ENCODE assay signal across 9 cellular contexts in the genomic region with DNA sequence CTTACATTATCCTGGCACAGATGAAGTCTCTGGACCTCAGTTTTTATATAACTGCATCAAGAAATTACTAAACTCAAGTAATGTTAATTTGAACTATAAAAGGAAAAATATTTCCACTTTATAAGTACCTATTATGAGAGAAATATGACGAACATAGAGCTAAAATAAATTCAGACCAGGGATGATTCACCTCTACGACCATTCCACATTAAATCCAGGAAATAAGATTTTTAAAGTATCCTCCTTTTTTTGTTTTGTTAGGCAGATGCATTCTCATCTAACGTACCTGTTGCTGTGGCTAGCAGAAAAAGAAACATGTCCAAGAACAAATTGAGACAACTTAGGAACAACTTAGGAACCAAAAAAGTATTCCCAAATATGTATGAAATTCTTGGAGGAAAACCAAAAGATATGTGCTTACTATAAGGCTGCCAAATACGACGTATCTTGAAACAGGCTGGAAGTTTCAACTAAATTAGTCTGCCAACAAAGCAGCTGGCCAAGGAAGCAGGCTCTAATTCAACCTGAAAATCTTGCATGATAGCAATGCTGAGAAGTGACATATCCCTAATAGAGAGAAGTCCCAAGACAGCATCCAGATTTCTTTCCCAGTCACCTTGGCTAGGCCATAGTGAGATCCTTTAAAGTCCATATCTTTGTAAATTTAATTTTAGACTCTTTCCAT. TPM values are rescaled to one million over a fixed set of nuclear protein-coding genes. Genes with fewer than 3 reads are reported as not detected.
DNase-seq lines count a peak whose midpoint lies in the region; ATAC-seq and TF ChIP-seq lines count a peak whose summit lies in the region.
"Had no signal": no experiment of that assay in that cellular context is flagged by ENCODE, and none has a peak within 500 bp of the region (broad histone marks: within the 10 kb centered on the region; RNA-seq: fewer than 3 reads in every experiment).

No MANE protein-coding gene starts in this region.

- no peaks in the 10 kb centered on the region for H3K27me3 ChIP-seq in heart right ventricle

- intact Hi-C loops in heart right ventricle (cut with DNase I): no loop called here

- peaks cover 0 to 31% (median 17%) of the 10 kb centered on the region in 9 donors for H3K36me3 ChIP-seq in heart right ventricle

- no peaks in the 10 kb centered on the region for H3K27me3 Mint-ChIP-seq in T-helper 2 cell treated with Interferon-gamma antibody and Interleukin-4, amounts not matched to agents 5 μg/mL and 100 μg/mL, for 36 hours (ENCODE audit: low read depth)
- no peaks in the 10 kb centered on the region for H3K27me3 Mint-ChIP-seq in activated naive CD8-positive, alpha-beta T cell treated with anti-CD3 and anti-CD28 coated beads, Interleukin-2, amount 10 ng/mL, durations not matched to agents 7 days and 5 days

- H3K4me1 Mint-ChIP-seq in T-helper 2 cell treated with Interferon-gamma antibody and Interleukin-4, amounts not matched to agents 5 μg/mL and 100 μg/mL, for 36 hours (ENCODE audit: low read depth): peaks cover 51% of the 10 kb centered on the region
- H3K4me1 Mint-ChIP-seq in activated naive CD8-positive, alpha-beta T cell treated with anti-CD3 and anti-CD28 coated beads, Interleukin-2, amount 10 ng/mL, durations not matched to agents 7 days and 5 days: peaks cover 46% of the 10 kb centered on the region
- H3K4me1 Mint-ChIP-seq in stimulated activated effector memory CD8-positive, alpha-beta T cell treated with anti-CD3 and anti-CD28 coated beads, Interleukin-12 subunit alpha, Interleukin-12 subunit beta, amount 100 ng/mL, for 72 hours: peaks cover 52% of the 10 kb centered on the region

- 12 to 15% methylated on average over 5 of the region's 5 CpGs for WGBS in heart right ventricle, 2 donors

- H3K36me3 Mint-ChIP-seq in T-helper 2 cell treated with Interferon-gamma antibody and Interleukin-4, amounts not matched to agents 5 μg/mL and 100 μg/mL, for 36 hours (ENCODE audit: low read depth): peaks cover 31% of the 10 kb centered on the region
- peaks cover 21% of the 10 kb centered on the region for H3K36me3 Mint-ChIP-seq in activated naive CD8-positive, alpha-beta T cell treated with anti-CD3 and anti-CD28 coated beads, Interleukin-2, amount 10 ng/mL, durations not matched to agents 7 days and 5 days
- H3K36me3 Mint-ChIP-seq in stimulated activated effector memory CD8-positive, alpha-beta T cell treated with anti-CD3 and anti-CD28 coated beads, Interleukin-12 subunit alpha, Interleukin-12 subunit beta, amount 100 ng/mL, for 72 hours: peaks cover 42% of the 10 kb centered on the region

- H3K4me3 Mint-ChIP-seq in T-helper 2 cell treated with Interferon-gamma antibody and Interleukin-4, amounts not matched to agents 5 μg/mL and 100 μg/mL, for 36 hours: peak overlapping the region; percentile 60
- peak overlapping the region; percentile 75 for H3K4me3 Mint-ChIP-seq in activated naive CD8-positive, alpha-beta T cell treated with anti-CD3 and anti-CD28 coated beads, Interleukin-2, amount 10 ng/mL, durations not matched to agents 7 days and 5 days
- peak overlapping the region; percentile 52 for H3K4me3 Mint-ChIP-seq in stimulated activated effector memory CD8-positive, alpha-beta T cell treated with anti-CD3 and anti-CD28 coated beads, Interleukin-12 subunit alpha, Interleukin-12 subunit beta, amount 100 ng/mL, for 72 hours

- peak overlapping the region in 9 of 10 donors; percentile 5 to 77 (median 51) for H3K27ac ChIP-seq in heart right ventricle

- DNase-seq in T-helper 2 cell treated with Interferon-gamma antibody and Interleukin-4, amounts not matched to agents 5 μg/mL and 100 μg/mL, for 36 hours (ENCODE audit: low spot score): no peak
- DNase-seq in T-helper 2 cell: no peak
- no peak for DNase-seq in activated naive CD8-positive, alpha-beta T cell treated with anti-CD3 and anti-CD28 coated beads, Interleukin-2, amount 10 ng/mL, durations not matched to agents 7 days and 5 days
- no peak for DNase-seq in heart right ventricle
- no peak for DNase-seq in stimulated activated effector memory CD8-positive, alpha-beta T cell treated with anti-CD3 and anti-CD28 coated beads, Interleukin-12 subunit alpha, Interleukin-12 subunit beta, amount 100 ng/mL, for 72 hours (ENCODE audit: low spot score in 2 of 2)
- no peak for DNase-seq in activated effector memory CD4-positive, alpha-beta T cell treated with anti-CD3 and anti-CD28 coated beads, Interleukin-2, amount 50 U/mL, for 16 hours
- no peak for DNase-seq in RPMI8226
- DNase-seq in NCI-H524 treated with DMSO at 0.1 percent for 48 hours (lab: John Stamatoyannopoulos, UW): no peak
- DNase-seq: foreskin melanocyte had no signal

- H3K9me3 ChIP-seq in heart right ventricle: peaks cover 0 to under 1% (median 0%) of the 10 kb centered on the region in 11 donors

- peaks cover 4 to 53% (median 19%) of the 10 kb centered on the region in 9 donors for H3K4me1 ChIP-seq in heart right ventricle

- no peak for ATAC-seq in activated naive CD8-positive, alpha-beta T cell treated with anti-CD3 and anti-CD28 coated beads, Interleukin-2, amount 10 ng/mL, durations not matched to agents 7 days and 5 days (ENCODE audit: low read depth)
- ATAC-seq in heart right ventricle: peak in 2 of 8 donors; percentile 55 to 79
- ATAC-seq in stimulated activated effector memory CD8-positive, alpha-beta T cell treated with anti-CD3 and anti-CD28 coated beads, Interleukin-12 subunit alpha, Interleukin-12 subunit beta, amount 100 ng/mL, for 72 hours: no peak

- no peak for TF ChIP-seq CTCF in heart right ventricle (IDR thresholded peaks at IDR 0.05)

- POLR2A ChIA-PET in activated naive CD8-positive, alpha-beta T cell treated with anti-CD3 and anti-CD28 coated beads, Interleukin-2, amount 10 ng/mL, durations not matched to agents 7 days and 5 days (lab: Charles Lee): interaction anchor here (0.5 to 4.9 kb wide), 4 partner anchors 12 to 94 kb away, joined by 4 to 50 read pairs (median 6); a partner anchor contains a TSS

- H3K27ac Mint-ChIP-seq in T-helper 2 cell treated with Interferon-gamma antibody and Interleukin-4, amounts not matched to agents 5 μg/mL and 100 μg/mL, for 36 hours: peak overlapping the region; percentile 64
- peak overlapping the region; percentile 73 for H3K27ac Mint-ChIP-seq in activated naive CD8-positive, alpha-beta T cell treated with anti-CD3 and anti-CD28 coated beads, Interleukin-2, amount 10 ng/mL, durations not matched to agents 7 days and 5 days
- H3K27ac Mint-ChIP-seq in stimulated activated effector memory CD8-positive, alpha-beta T cell treated with anti-CD3 and anti-CD28 coated beads, Interleukin-12 subunit alpha, Interleukin-12 subunit beta, amount 100 ng/mL, for 72 hours: peak overlapping the region; percentile 54

- peaks cover 1% of the 10 kb centered on the region for H3K9me3 Mint-ChIP-seq in T-helper 2 cell treated with Interferon-gamma antibody and Interleukin-4, amounts not matched to agents 5 μg/mL and 100 μg/mL, for 36 hours
- no peaks in the 10 kb centered on the region for H3K9me3 Mint-ChIP-seq in activated naive CD8-positive, alpha-beta T cell treated with anti-CD3 and anti-CD28 coated beads, Interleukin-2, amount 10 ng/mL, durations not matched to agents 7 days and 5 days
- no peaks in the 10 kb centered on the region for H3K9me3 Mint-ChIP-seq in stimulated activated effector memory CD8-positive, alpha-beta T cell treated with anti-CD3 and anti-CD28 coated beads, Interleukin-12 subunit alpha, Interleukin-12 subunit beta, amount 100 ng/mL, for 72 hours

- H3K4me3 ChIP-seq in heart right ventricle: no peak overlapping the region

RNA-seq across cellular contexts. Expression of a gene that starts 15.7 kb away (rescaled TPM):
- 10 to 100 TPM; 27.8 to 27.9 TPM for total RNA-seq in activated naive CD8-positive, alpha-beta T cell treated with anti-CD3 and anti-CD28 coated beads, Interleukin-2, amount 10 ng/mL, durations not matched to agents 7 days and 5 days
- 10 to 100 TPM in 6 of 10 donors, 1 to 10 TPM in 4; 7.3 to 18.8 (median 10.2) TPM for total RNA-seq in heart right ventricle
- 1 to 10 TPM; 1.9 to 3.5 TPM for polyA plus RNA-seq in heart right ventricle

RNA-seq across cellular contexts. Expression of a gene that starts 18.9 kb away (rescaled TPM):
- total RNA-seq in activated naive CD8-positive, alpha-beta T cell treated with anti-CD3 and anti-CD28 coated beads, Interleukin-2, amount 10 ng/mL, durations not matched to agents 7 days and 5 days: 1 to 10 TPM; 1.4 to 2.2 TPM
- total RNA-seq in heart right ventricle: 10 to 100 TPM in 6 of 10 donors, 1 to 10 TPM in 4; 7.1 to 16.6 (median 10.8) TPM
- 10 to 100 TPM in 1 of 2 donors, 1 to 10 TPM in 1; 1.7 to 18.4 TPM for polyA plus RNA-seq in heart right ventricle

RNA-seq across cellular contexts. Expression of a gene that starts 29.9 kb away (rescaled TPM):
- total RNA-seq in activated naive CD8-positive, alpha-beta T cell treated with anti-CD3 and anti-CD28 coated beads, Interleukin-2, amount 10 ng/mL, durations not matched to agents 7 days and 5 days: 10 to 100 TPM; 16.4 to 16.5 TPM
- total RNA-seq in heart right ventricle: 10 to 100 TPM; 13.7 to 25.8 (median 18.6) TPM
- 1 to 10 TPM; 5.6 to 7.1 TPM for polyA plus RNA-seq in heart right ventricle
